ENCODE assay signal across 32 cellular contexts in genomic region chr18:67805261-67805660, GRCh38.
DNase-seq lines count a peak whose midpoint lies in the region; ATAC-seq and TF ChIP-seq lines count a peak whose summit lies in the region.
"Had no signal": no experiment of that assay in that cellular context is flagged by ENCODE, and none has a peak within 500 bp of the region (broad histone marks: within the 10 kb centered on the region; RNA-seq: fewer than 3 reads in every experiment).

No MANE protein-coding gene starts in this region.

- CTCF ChIA-PET in A673 (lab: Charles Lee), result no interaction called here

- no peaks in the 10 kb centered on the region for H3K4me1 ChIP-seq in A673 (ENCODE audit: insufficient read depth, low read length, poor library complexity, severe bottlenecking)
- no peaks in the 10 kb centered on the region for H3K4me1 ChIP-seq in Peyer's patch
- H3K4me1 ChIP-seq: adrenal gland, BE2C, left ventricle myocardium inferior, stomach, tibial nerve had no signal

- H3K27ac ChIP-seq in A673 (ENCODE audit: low read depth, low read length, poor library complexity, severe bottlenecking) (no peak overlapping the region), Peyer's patch (no peak overlapping the region)
- H3K27ac ChIP-seq: adrenal gland, brain microvascular endothelial cell, dorsolateral prefrontal cortex, left ventricle myocardium inferior, stomach, tibial nerve had no signal

- H3K9me3 ChIP-seq in A673 (ENCODE audit: low read depth, low read length, poor library complexity, severe bottlenecking) (no peaks in the 10 kb centered on the region), Peyer's patch (no peaks in the 10 kb centered on the region)
- H3K9me3 ChIP-seq: adrenal gland, BE2C, stomach, tibial nerve had no signal

- TF ChIP-seq POLR2A in Peyer's patch (IDR thresholded peaks at IDR 0.05), result no peak

- intact Hi-C loops in A673 (cut with micrococcal nuclease; ENCODE audit: unreplicated experiment), result no loop called here

- ATAC-seq in GM21717 (IDR thresholded peaks at IDR 0.05; ENCODE audit: unreplicated experiment), result no peak
- ATAC-seq in HG02763 (IDR thresholded peaks at IDR 0.05; ENCODE audit: unreplicated experiment), result no peak
- ATAC-seq: CD8-positive, alpha-beta T cell; HCT116; PC-3; Right ventricle myocardium inferior; sciatic nerve; SK-N-SH treated with all-trans-retinoic acid at 6 μM for 48 hours had no signal

- DNase-seq in A673 (ENCODE audit: low spot score) (peak; percentile 6), ELF-1 (ENCODE audit: low read depth, low spot score) (peak; percentile 7), OCI-M1 (lab: John Stamatoyannopoulos, UW) (peak; percentile 23), iPS DF 19.7 (ENCODE audit: low read depth, low spot score) (peak; percentile 40), Peyer's patch (no peak)
- DNase-seq: activated CD4-positive, alpha-beta memory T cell treated with anti-CD3 and anti-CD28 coated beads, Interleukin-2, amount 10 ng/mL, durations not matched to agents 7 days and 5 days; activated CD4-positive, CD25-positive, alpha-beta regulatory T cell treated with anti-CD3 and anti-CD28 coated beads, Interleukin-2, amount 50 U/mL, for 72 hours; activated CD8-positive, alpha-beta memory T cell treated with anti-CD3 and anti-CD28 coated beads, Interleukin-2, amount 50 U/mL, for 48 hours; activated naive CD4-positive, alpha-beta T cell treated with anti-CD3 and anti-CD28 coated beads, Interleukin-2, amount 10 ng/mL, durations not matched to agents 7 days and 5 days; adrenal gland; BE2C; brain microvascular endothelial cell; CD8-positive, alpha-beta T cell; DMS153; dorsolateral prefrontal cortex; hippocampal formation; IMR-90; left ventricle myocardium inferior; NCI-H1048; NCI-H1694; NCI-H2171; NCI-H510A treated with DMSO at 0.1 percent for 48 hours; NK-92 treated with Interleukin-12 subunit alpha and Interleukin-12 subunit beta, amount 100 ng/mL, for 24 hours; PC-3; stomach had no signal

- TF ChIP-seq CTCF in A673 (conservative IDR thresholded peaks at IDR 0.05; ENCODE audit: low read depth, low read length) (no peak), Peyer's patch (IDR thresholded peaks at IDR 0.05) (no peak)

- H3K27me3 ChIP-seq in A673 (replicated peaks; ENCODE audit: insufficient read depth, low read depth, low read length, poor library complexity) (no peaks in the 10 kb centered on the region), Peyer's patch (no peaks in the 10 kb centered on the region)
- H3K27me3 ChIP-seq: adrenal gland, BE2C, brain microvascular endothelial cell, dorsolateral prefrontal cortex, stomach, tibial nerve had no signal

- POLR2A ChIA-PET in A673 (lab: Charles Lee; ENCODE audit: low non-redundant PET), result no interaction called here

- no TSS peak for BruUV-seq in A673 (replicated peaks; lab: Mats Ljungman, UMichigan)

- no peaks in the 10 kb centered on the region for H3K36me3 ChIP-seq in A673 (ENCODE audit: insufficient read depth, low read length, poor library complexity, severe bottlenecking)
- no peaks in the 10 kb centered on the region for H3K36me3 ChIP-seq in Peyer's patch
- H3K36me3 ChIP-seq: adrenal gland, BE2C, brain microvascular endothelial cell, left ventricle myocardium inferior, stomach, tibial nerve had no signal

- H3K4me3 ChIP-seq in A673 (ENCODE audit: low read depth, low read length, poor library complexity, severe bottlenecking) (no peak overlapping the region), Peyer's patch (no peak overlapping the region)
- H3K4me3 ChIP-seq: adrenal gland, dorsolateral prefrontal cortex, left ventricle myocardium inferior, stomach, tibial nerve had no signal

Comparison
In these comparisons a context has a peak if more than half of its experiments do, and no peak if none do; other contexts are left out.
1. DNase-seq: peak in A673 (single experiment), ELF-1 (single experiment), OCI-M1 (single experiment) and iPS DF 19.7 (single experiment); none in Peyer's patch (0 of 3).